27 cellular contexts compared by ENCODE assay signal in genomic region chr2:170869461-170869860, GRCh38. TPM values are rescaled to one million over a fixed set of nuclear protein-coding genes. Genes with fewer than 3 reads are reported as not detected.
"Had no signal": no experiment of that assay in that cellular context is flagged by ENCODE, and none has a peak within 500 bp of the region (broad histone marks: within the 10 kb centered on the region; RNA-seq: fewer than 3 reads in every experiment).

No MANE protein-coding gene starts in this region.

- ATAC-seq: mucosa of descending colon; naive thymus-derived CD4-positive, alpha-beta T cell; natural killer cell treated with Interleukin-12 subunit alpha and Interleukin-12 subunit beta and Interleukin-15 and Interleukin-18, amount 100 ng/mL, for 72 hours; sciatic nerve; stimulated activated naive B cell treated with anti-CD40 and anti-IgM and Interleukin-4, amounts not matched to agents 10 μg/mL and 1 μg/mL and 100 μg/mL, for 72 hours; stimulated activated naive CD8-positive, alpha-beta T cell treated with anti-CD3 and anti-CD28 coated beads, Interleukin-15, Interleukin-2, amounts not matched to agents 100 U/mL and 50 U/mL, for 24 hours; upper lobe of right lung had no signal

- H3K36me3 Mint-ChIP-seq: immature natural killer cell; memory B cell; naive thymus-derived CD4-positive, alpha-beta T cell; natural killer cell treated with Interleukin-12 subunit alpha and Interleukin-12 subunit beta and Interleukin-15 and Interleukin-18, amount 100 ng/mL, for 72 hours; stimulated activated naive B cell treated with anti-CD40 and anti-IgM and Interleukin-4, amounts not matched to agents 10 μg/mL and 1 μg/mL and 100 μg/mL, for 72 hours had no signal

- H3K4me3 Mint-ChIP-seq: immature natural killer cell; memory B cell; naive thymus-derived CD4-positive, alpha-beta T cell; natural killer cell treated with Interleukin-12 subunit alpha and Interleukin-12 subunit beta and Interleukin-15 and Interleukin-18, amount 100 ng/mL, for 72 hours; stimulated activated naive B cell treated with anti-CD40 and anti-IgM and Interleukin-4, amounts not matched to agents 10 μg/mL and 1 μg/mL and 100 μg/mL, for 72 hours had no signal

- H3K27ac ChIP-seq: left ventricle myocardium inferior, ovary, right atrium auricular region, skin epidermis, stomach, testis, thyroid gland, transverse colon, upper lobe of right lung had no signal

- H3K27me3 ChIP-seq: ovary, right atrium auricular region, testis, thyroid gland, transverse colon, upper lobe of right lung had no signal

- H3K27ac Mint-ChIP-seq: immature natural killer cell; memory B cell; natural killer cell treated with Interleukin-12 subunit alpha and Interleukin-12 subunit beta and Interleukin-15 and Interleukin-18, amount 100 ng/mL, for 72 hours; progenitor cell of endocrine pancreas; stimulated activated naive B cell treated with anti-CD40 and anti-IgM and Interleukin-4, amounts not matched to agents 10 μg/mL and 1 μg/mL and 100 μg/mL, for 72 hours had no signal

- DNase-seq: hypothalamus; immature natural killer cell; kidney; left ventricle myocardium inferior; midbrain; mucosa of descending colon; naive thymus-derived CD4-positive, alpha-beta T cell; ovary; stimulated activated CD4-positive, alpha-beta T cell treated with anti-CD3 and anti-CD28 coated beads, Interleukin-12 subunit alpha, Interleukin-12 subunit beta, amount 100 ng/mL, for 4 hours; stimulated activated CD4-positive, alpha-beta T cell treated with anti-CD3 and anti-CD28 coated beads, Interleukin-15, amount 100 ng/mL, for 24 hours; stimulated activated CD4-positive, alpha-beta T cell treated with anti-CD3 and anti-CD28 coated beads, Interleukin-2, amount 100 ng/mL, for 24 hours; stimulated activated CD4-positive, alpha-beta T cell treated with anti-CD3 and anti-CD28 coated beads, Interleukin-4, amount 100 ng/mL, for 1 hour; stimulated activated naive B cell treated with anti-CD40 and anti-IgM and Interleukin-4, amounts not matched to agents 10 μg/mL and 1 μg/mL and 100 μg/mL, for 72 hours; stimulated activated naive CD8-positive, alpha-beta T cell treated with anti-CD3 and anti-CD28 coated beads, Interleukin-15, Interleukin-2, amounts not matched to agents 100 U/mL and 50 U/mL, for 24 hours; stomach; testis; thyroid gland; transverse colon; upper lobe of right lung had no signal

- H3K4me3 ChIP-seq: left ventricle myocardium inferior, lung, mucosa of descending colon, ovary, right atrium auricular region, skin epidermis, stomach, testis, thyroid gland, transverse colon, upper lobe of right lung had no signal

- H3K36me3 ChIP-seq: left ventricle myocardium inferior, ovary, right atrium auricular region, stomach, thyroid gland, transverse colon, upper lobe of right lung had no signal

- H3K27me3 Mint-ChIP-seq: progenitor cell of endocrine pancreas had no signal

- H3K9me3 Mint-ChIP-seq: immature natural killer cell; memory B cell; natural killer cell treated with Interleukin-12 subunit alpha and Interleukin-12 subunit beta and Interleukin-15 and Interleukin-18, amount 100 ng/mL, for 72 hours; stimulated activated naive B cell treated with anti-CD40 and anti-IgM and Interleukin-4, amounts not matched to agents 10 μg/mL and 1 μg/mL and 100 μg/mL, for 72 hours had no signal

RNA-seq across cellular contexts. Expression of gene GAD1, which starts 52.8 kb away (rescaled TPM):
- total RNA-seq: left ventricle myocardium inferior, mesenteric fat pad, right atrium auricular region, transverse colon, upper lobe of right lung had no signal
